In genomic region chr3:62316525-62316924, GRCh38 we compare ENCODE assay signal across 17 cellular contexts. TPM values are rescaled to one million over a fixed set of nuclear protein-coding genes. Genes with fewer than 3 reads are reported as not detected.
DNase-seq lines count a peak whose midpoint lies in the region; ATAC-seq and TF ChIP-seq lines count a peak whose summit lies in the region.
"Had no signal": no experiment of that assay in that cellular context is flagged by ENCODE, and none has a peak within 500 bp of the region (broad histone marks: within the 10 kb centered on the region; RNA-seq: fewer than 3 reads in every experiment).

No MANE protein-coding gene starts in this region.

- ATAC-seq in PC-3 = peak; percentile 62
- ATAC-seq in left colon = peak; percentile 26
- ATAC-seq in HG03045 (IDR thresholded peaks at IDR 0.05; ENCODE audit: unreplicated experiment) = no peak
- ATAC-seq: A549 had no signal

- TF ChIP-seq CTCF in PC-3 (conservative IDR thresholded peaks at IDR 0.05; ENCODE audit: low read depth, low read length) = no peak

- no peaks in the 10 kb centered on the region for H3K36me3 ChIP-seq in PC-3 (ENCODE audit: low read depth, low read length)
- H3K36me3 ChIP-seq: HAP-1 had no signal

- no peak overlapping the region for H3K27ac ChIP-seq in PC-3 (ENCODE audit: low read length)
- H3K27ac ChIP-seq: A549 had no signal

- H3K9me2 ChIP-seq in PC-3 (replicated peaks; ENCODE audit: low read length) = no peaks in the 10 kb centered on the region

- intact Hi-C loops in PC-3 (cut with micrococcal nuclease) (no loop called here), left colon (cut with DNase I, micrococcal nuclease) (no loop called here)

- H3F3A ChIP-seq in PC-3 (ENCODE audit: low read length, unreplicated experiment) = no peaks in the 10 kb centered on the region

- no peaks in the 10 kb centered on the region for H3K79me2 ChIP-seq in PC-3 (ENCODE audit: low read length)

- no peaks in the 10 kb centered on the region for H3K9me3 ChIP-seq in PC-3 (ENCODE audit: low read length)
- H3K9me3 ChIP-seq: A549 had no signal

- H3K9ac ChIP-seq in PC-3 (ENCODE audit: low read length) = no peak overlapping the region

- no peaks in the 10 kb centered on the region for H4K20me1 ChIP-seq in PC-3 (ENCODE audit: low read length)

- no peak overlapping the region for H3K4me2 ChIP-seq in PC-3 (ENCODE audit: low read length)
- H3K4me2 ChIP-seq: A549 had no signal

- H2AFZ ChIP-seq in PC-3 (ENCODE audit: low read length) = no peak overlapping the region

- no TSS peak for BruUV-seq in PC-3 (replicated peaks; lab: Mats Ljungman, UMichigan)

- DNase-seq in HEK293T (ENCODE audit: extremely low spot score) = no peak
- DNase-seq in PC-3 = peak; percentile 27
- DNase-seq in left colon = no peak
- no peak for DNase-seq in HuH-7 (ENCODE audit: low spot score)
- no peak for DNase-seq in AG08396 (ENCODE audit: low spot score)
- DNase-seq: 8988T; ACHN; C1 segment of cervical spinal cord; Calu3; CD4-positive, alpha-beta memory T cell; COR-L47; DMS153; DND-41; GOT3 had no signal

- no peaks in the 10 kb centered on the region for H3K27me3 ChIP-seq in PC-3 (ENCODE audit: low read length)

- no peaks in the 10 kb centered on the region for H3K4me1 ChIP-seq in PC-3 (ENCODE audit: insufficient read depth, low read length)
- H3K4me1 ChIP-seq: A549, HAP-1 had no signal

- H3K4me3 ChIP-seq in PC-3 (ENCODE audit: low read length) = no peak overlapping the region
- H3K4me3 ChIP-seq: A549, HAP-1 had no signal

- POLR2A ChIA-PET in HEK293T (lab: Yijun Ruan, JAX) = no interaction called here
- POLR2A ChIA-PET in PC-3 (lab: Charles Lee; ENCODE audit: unreplicated experiment) = no interaction called here

- CTCF ChIA-PET in HEK293T (lab: Yijun Ruan, JAX) (no interaction called here), PC-3 (lab: Charles Lee) (no interaction called here)

TF ChIP-seq in HEK293T, 16 proteins besides CTCF, POLR2A, EP300 and RAD21:
- TF ChIP-seq, protein P1, sequence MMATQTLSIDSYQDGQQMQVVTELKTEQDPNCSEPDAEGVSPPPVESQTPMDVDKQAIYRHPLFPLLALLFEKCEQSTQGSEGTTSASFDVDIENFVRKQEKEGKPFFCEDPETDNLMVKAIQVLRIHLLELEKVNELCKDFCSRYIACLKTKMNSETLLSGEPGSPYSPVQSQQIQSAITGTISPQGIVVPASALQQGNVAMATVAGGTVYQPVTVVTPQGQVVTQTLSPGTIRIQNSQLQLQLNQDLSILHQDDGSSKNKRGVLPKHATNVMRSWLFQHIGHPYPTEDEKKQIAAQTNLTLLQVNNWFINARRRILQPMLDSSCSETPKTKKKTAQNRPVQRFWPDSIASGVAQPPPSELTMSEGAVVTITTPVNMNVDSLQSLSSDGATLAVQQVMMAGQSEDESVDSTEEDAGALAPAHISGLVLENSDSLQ (IDR thresholded peaks at IDR 0.05) = peak; percentile 33; the same call in 1 of the 2 replicates
- TF ChIP-seq L3MBTL2 (conservative IDR thresholded peaks at IDR 0.05) = no peak

RNA-seq across cellular contexts. Expression of gene FEZF2, which starts 56.8 kb away (rescaled TPM):
- total RNA-seq in PC-3 (2014; rRNA removed) (not detected in 2 replicates), left colon (not detected)
- total RNA-seq: Calu3; CD4-positive, alpha-beta memory T cell had no signal
